16 cellular contexts compared by ENCODE assay signal in the genomic region with DNA sequence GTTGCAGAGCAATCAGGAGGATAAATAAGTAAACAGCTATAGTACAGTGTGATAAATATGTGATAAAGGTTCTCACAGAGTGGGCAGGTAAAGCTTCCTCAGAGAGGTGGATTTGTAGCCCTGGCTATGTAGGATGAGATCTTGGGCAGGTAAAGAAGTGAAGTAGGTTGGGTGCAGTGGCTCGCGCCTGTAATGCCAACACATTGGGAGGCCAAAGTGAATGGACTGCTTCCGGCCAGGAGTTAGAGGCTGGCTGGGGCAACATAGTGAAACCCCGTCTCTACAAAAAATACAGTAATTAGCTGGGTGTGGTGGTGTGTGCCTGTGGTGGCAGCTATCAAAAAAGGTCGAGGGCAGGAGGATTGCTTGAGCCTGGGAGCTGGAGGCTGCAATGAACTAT.
DNase-seq lines count a peak whose midpoint lies in the region; ATAC-seq, FAIRE-seq and TF ChIP-seq lines count a peak whose summit lies in the region.
"Had no signal": no experiment of that assay in that cellular context is flagged by ENCODE, and none has a peak within 500 bp of the region (broad histone marks: within the 10 kb centered on the region; RNA-seq: fewer than 3 reads in every experiment).

No MANE protein-coding gene starts in this region.

- no peak overlapping the region for H3K56ac ChIP-seq in H9 (ENCODE audit: insufficient read length, low read depth, low read length)

- no peak overlapping the region for H2BK15ac ChIP-seq in H9 (ENCODE audit: low read depth, low read length)

- no peaks in the 10 kb centered on the region for H3K23me2 ChIP-seq in H9 (ENCODE audit: insufficient read length, low read depth, low read length, poor library complexity, severe bottlenecking)

- no peak overlapping the region for H3K9ac ChIP-seq in H9 (ENCODE audit: extremely low read depth, insufficient read length, low read length)

- H3K4me1 ChIP-seq in H9 (ENCODE audit: insufficient read depth, low read length), result no peaks in the 10 kb centered on the region

- H4K20me1 ChIP-seq in H9 (ENCODE audit: control insufficient read depth, insufficient read depth, insufficient read length), result no peaks in the 10 kb centered on the region

- DNase-seq in HTR-8/SVneo (ENCODE audit: insufficient read length, low spot score) (no peak), mesenteric fat pad (ENCODE audit: low spot score) (peak; percentile 62), H9 (no peak)
- no peak for DNase-seq in effector CD8-positive, alpha-beta T cell (lab: John Stamatoyannopoulos, UW)
- DNase-seq: C1 segment of cervical spinal cord; CD4-positive, CD25-positive, alpha-beta regulatory T cell; CD8-positive, alpha-beta T cell; DMS153; DND-41; GOT3; HCEC 1CT had no signal

- H3K4me2 ChIP-seq in H9 (ENCODE audit: insufficient read depth, insufficient read length, low read length), result no peak overlapping the region

- WGBS in H9 (ENCODE audit: extremely low coverage, insufficient read length, low lambda C conversion rate), result no CpG with 5 or more reads among the region's 5 CpGs

- no peak overlapping the region for H2BK12ac ChIP-seq in H9 (ENCODE audit: insufficient read length, low read depth, low read length)

- H3K4ac ChIP-seq in H9 (ENCODE audit: low read depth, low read length), result no peak overlapping the region

- H4K91ac ChIP-seq in H9 (ENCODE audit: insufficient read length, low read depth, low read length), result no peak overlapping the region

- no peak overlapping the region for H2BK20ac ChIP-seq in H9 (ENCODE audit: low read depth, low read length, poor library complexity, severe bottlenecking)

- H4K8ac ChIP-seq in H9 (replicated peaks; ENCODE audit: insufficient read length, low read depth, low read length), result no peak overlapping the region

- H3K9me3 ChIP-seq in H9 (ENCODE audit: control insufficient read depth, low read depth, low read length), result no peaks in the 10 kb centered on the region

- no peaks in the 10 kb centered on the region for H3K9me3 Mint-ChIP-seq in dendritic cell treated with granulocyte-macrophage colony-stimulating factor and Interleukin-4, amounts not matched to agents 40 ng/mL and 50 ng/mL, for 4 days
- peaks cover 0 to 5% of the 10 kb centered on the region in 2 experiments; a peak in 2 of 5 replicates for H3K9me3 Mint-ChIP-seq in H9
- H3K9me3 Mint-ChIP-seq: CD4-positive, CD25-positive, alpha-beta regulatory T cell had no signal

- peak overlapping the region; percentile 68 for H3K27ac Mint-ChIP-seq in dendritic cell treated with granulocyte-macrophage colony-stimulating factor and Interleukin-4, amounts not matched to agents 40 ng/mL and 50 ng/mL, for 4 days
- no peak overlapping the region for H3K27ac Mint-ChIP-seq in H9
- H3K27ac Mint-ChIP-seq: CD4-positive, CD25-positive, alpha-beta regulatory T cell; CD8-positive, alpha-beta T cell had no signal

- ATAC-seq in HG03139 (IDR thresholded peaks at IDR 0.05; ENCODE audit: unreplicated experiment), result no peak
- ATAC-seq: CD8-positive, alpha-beta T cell had no signal

- no peaks in the 10 kb centered on the region for H3K79me1 ChIP-seq in H9 (ENCODE audit: insufficient read depth, low read depth, low read length, poor library complexity, severe bottlenecking)

- H3K14ac ChIP-seq in H9 (ENCODE audit: insufficient read depth, low read length), result no peak overlapping the region

- no peaks in the 10 kb centered on the region for H3K27me3 ChIP-seq in H9 (ENCODE audit: insufficient read depth, low read length)

- no peak overlapping the region for H3K27ac ChIP-seq in H9 (ENCODE audit: insufficient read length, low read depth, low read length)

- H3K4me3 Mint-ChIP-seq in dendritic cell treated with granulocyte-macrophage colony-stimulating factor and Interleukin-4, amounts not matched to agents 40 ng/mL and 50 ng/mL, for 4 days, result no peak overlapping the region
- H3K4me3 Mint-ChIP-seq in H9, result no peak overlapping the region
- H3K4me3 Mint-ChIP-seq: CD4-positive, CD25-positive, alpha-beta regulatory T cell; CD8-positive, alpha-beta T cell had no signal

- peaks cover 20% of the 10 kb centered on the region for H3K4me1 Mint-ChIP-seq in dendritic cell treated with granulocyte-macrophage colony-stimulating factor and Interleukin-4, amounts not matched to agents 40 ng/mL and 50 ng/mL, for 4 days (ENCODE audit: low read depth)
- H3K4me1 Mint-ChIP-seq in H9, result peaks cover 0 to 2% of the 10 kb centered on the region in 2 experiments; a peak in 2 of 4 replicates
- H3K4me1 Mint-ChIP-seq: CD4-positive, CD25-positive, alpha-beta regulatory T cell had no signal

- H4K5ac ChIP-seq in H9 (ENCODE audit: insufficient read length, low read depth, low read length), result no peak overlapping the region

- H3K18ac ChIP-seq in H9 (ENCODE audit: insufficient read length, low read depth, low read length), result no peak overlapping the region

- H3K27me3 Mint-ChIP-seq in dendritic cell treated with granulocyte-macrophage colony-stimulating factor and Interleukin-4, amounts not matched to agents 40 ng/mL and 50 ng/mL, for 4 days, result no peaks in the 10 kb centered on the region
- H3K27me3 Mint-ChIP-seq in H9 (ENCODE audit: low read depth), result no peaks in the 10 kb centered on the region
- H3K27me3 Mint-ChIP-seq: CD4-positive, CD25-positive, alpha-beta regulatory T cell had no signal

- no peaks in the 10 kb centered on the region; the same call in 1 of the 2 replicates for H3K79me2 ChIP-seq in H9 (ENCODE audit: insufficient read depth, low read length)

- no peaks in the 10 kb centered on the region for H3K36me3 Mint-ChIP-seq in dendritic cell treated with granulocyte-macrophage colony-stimulating factor and Interleukin-4, amounts not matched to agents 40 ng/mL and 50 ng/mL, for 4 days (ENCODE audit: low read depth)
- peaks cover 0 to 8% (median 7%) of the 10 kb centered on the region in 3 experiments; a peak in 4 of 7 replicates for H3K36me3 Mint-ChIP-seq in H9 (ENCODE audit: insufficient read depth in 1 of 3, low read depth in 3 of 3)

- TF ChIP-seq CTCF in H9 (conservative IDR thresholded peaks at IDR 0.05), result no peak

- no peak overlapping the region for H2AK5ac ChIP-seq in H9 (ENCODE audit: insufficient read length, low read length)

- intact Hi-C loops in dendritic cell treated with granulocyte-macrophage colony-stimulating factor and Interleukin-4, amounts not matched to agents 40 ng/mL and 50 ng/mL, for 4 days (cut with micrococcal nuclease), result no loop called here

- H2BK120ac ChIP-seq in H9 (ENCODE audit: low read depth, low read length, poor library complexity, severe bottlenecking), result no peak overlapping the region

- no peak overlapping the region for H3K23ac ChIP-seq in H9 (ENCODE audit: insufficient read length, low read depth, low read length)

- no peak overlapping the region for H2BK5ac ChIP-seq in H9 (ENCODE audit: insufficient read length, low read length)

- H2AFZ ChIP-seq in H9 (ENCODE audit: low read length), result no peak overlapping the region

- peak; percentile 26 for FAIRE-seq in HTR-8/SVneo (lab: Jason Lieb, UNC)
- FAIRE-seq: G401.6, GM12892, H54 had no signal

- no peak overlapping the region for H3T11ph ChIP-seq in H9 (ENCODE audit: low read length)
